ENCODE assay signal across 8 cellular contexts in the genomic region with DNA sequence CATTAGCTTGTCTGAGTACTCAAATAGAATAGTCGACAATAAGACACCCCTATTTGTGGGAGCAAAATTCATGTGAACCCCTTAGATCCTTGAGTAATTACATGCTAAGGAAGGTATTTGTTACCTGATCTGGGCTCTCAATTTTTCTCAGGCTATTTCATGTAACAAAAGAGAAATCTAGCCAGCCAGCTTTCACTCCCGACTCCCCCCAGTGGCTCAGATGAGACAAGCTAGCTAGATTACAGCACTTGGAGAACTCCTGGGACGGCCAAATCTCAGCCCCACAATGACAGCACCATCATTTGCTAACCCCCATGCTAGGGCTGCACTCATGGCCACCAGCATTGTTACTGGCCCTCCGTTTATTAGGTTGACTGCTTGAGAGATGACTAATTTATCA. TPM values are rescaled to one million over a fixed set of nuclear protein-coding genes. Genes with fewer than 3 reads are reported as not detected.
A peak's percentile ranks its signal among the peaks of the same experiment; 100 is the strongest.
DNase-seq lines count a peak whose midpoint lies in the region; ATAC-seq and TF ChIP-seq lines count a peak whose summit lies in the region.

No MANE protein-coding gene starts in this region.

- TF ChIP-seq CTCF in GM12875 (IDR thresholded peaks at IDR 0.05; ENCODE audit: borderline replicate concordance, insufficient read depth, low read depth, low read length): peak; percentile 68

- no peak overlapping the region for H3K4me3 ChIP-seq in GM12875 (ENCODE audit: low read depth, low read length)

- ATAC-seq in HG02571 (IDR thresholded peaks at IDR 0.05; ENCODE audit: unreplicated experiment): no peak

- DNase-seq in AG08395 (ENCODE audit: low spot score) (peak; percentile 70), NCI-H526 treated with DMSO at 0.1 percent for 48 hours (lab: John Stamatoyannopoulos, UW) (peak; percentile 16), epidermal melanocyte (ENCODE audit: insufficient read length, low spot score) (peak; percentile 43), renal cortical epithelial cell (ENCODE audit: low read depth) (peak; percentile 22), UCSD-AML1 (lab: John Stamatoyannopoulos, UW; ENCODE audit: unreplicated experiment) (no peak)
- DNase-seq in NK-92 treated with Interleukin-12 subunit alpha and Interleukin-12 subunit beta, amount 100 ng/mL, for 24 hours (lab: John Stamatoyannopoulos, UW): no peak

RNA-seq across cellular contexts. Expression of a gene that starts 41.3 kb away (rescaled TPM):
- not detected in 2 replicates for total RNA-seq in renal cortical epithelial cell

RNA-seq across cellular contexts. Expression of a gene that starts 44.4 kb away (rescaled TPM):
- not detected in 2 replicates for total RNA-seq in renal cortical epithelial cell

Comparison
In these comparisons a context has a peak if more than half of its experiments do, and no peak if none do; other contexts are left out.
1. DNase-seq: peak in AG08395 (single experiment), NCI-H526 treated with DMSO at 0.1 percent for 48 hours (single experiment), epidermal melanocyte (single experiment) and renal cortical epithelial cell (single experiment); none in NK-92 treated with Interleukin-12 subunit alpha and Interleukin-12 subunit beta, amount 100 ng/mL, for 24 hours (single experiment) and UCSD-AML1 (single experiment).